Comparison of ENCODE assay signal across 8 cellular contexts in the genomic region with DNA sequence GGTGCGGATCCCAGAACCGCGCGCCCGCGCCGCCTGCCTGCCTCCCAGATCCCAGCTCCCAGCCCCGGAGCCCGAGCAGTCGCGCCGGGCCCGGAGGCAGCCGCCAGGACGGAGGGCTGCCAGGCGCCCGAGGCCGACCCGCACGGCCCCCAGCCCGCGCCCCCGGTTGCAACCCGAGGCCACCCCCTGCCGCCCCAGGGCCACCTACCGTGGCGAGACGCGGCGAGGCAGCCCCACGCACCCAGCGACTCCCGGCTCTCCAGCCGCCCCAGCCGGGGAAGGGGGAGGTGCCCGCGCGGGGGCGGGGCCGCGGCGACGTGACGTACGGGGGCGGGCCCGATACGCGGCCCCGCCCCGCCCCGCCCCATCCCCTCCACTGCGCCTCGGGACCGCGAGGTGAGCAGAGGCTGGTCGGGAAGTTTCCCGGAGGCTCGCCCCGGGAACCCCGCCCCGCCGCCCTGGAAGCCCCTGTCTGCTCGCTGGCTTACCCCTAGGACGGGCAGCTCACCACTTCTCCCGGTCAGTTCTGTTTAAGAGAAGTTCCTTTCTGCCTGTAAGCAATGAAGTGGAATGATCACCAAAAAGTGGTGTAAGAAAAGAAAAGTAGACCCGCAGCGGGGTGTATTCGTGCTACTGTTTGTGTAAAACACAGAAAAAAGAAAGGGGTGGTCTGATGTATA. TPM values are rescaled to one million over a fixed set of nuclear protein-coding genes. Genes with fewer than 3 reads are reported as not detected.
DNase-seq lines count a peak whose midpoint lies in the region; ATAC-seq, FAIRE-seq and TF ChIP-seq lines count a peak whose summit lies in the region.

A gene (minus strand): TSS at position 288 of the 680 bp plus-strand sequence. CDS start 48,502 bp downstream, outside the sequence.

- 23% methylated on average over 10 of the region's 69 CpGs; no CpG with 5 or more reads in 1 of the 2 experiments for WGBS in H1 (ENCODE audit: extremely low coverage in 1 of 2, insufficient coverage in 1 of 2, insufficient read length in 1 of 2, insufficient replicate concordance in 2 of 2, low coverage in 1 of 2, low lambda C conversion rate in 2 of 2, missing lambda C conversion rate in 1 of 2), 2 experiments
- WGBS in mesendoderm (ENCODE audit: extremely low coverage, insufficient coverage, low lambda C conversion rate), result no CpG with 5 or more reads among the region's 69 CpGs

- H3K56ac ChIP-seq in H1 (replicated peaks; ENCODE audit: insufficient read length, low read depth, low read length) (no peak within 1 kb of the TSS), mesendoderm (ENCODE audit: low read length) (peak within 1 kb of the TSS; percentile 93)

- H3K4me3 ChIP-seq in H1 (ENCODE audit: extremely low read depth in 1 of 4, insufficient read depth in 2 of 4, low read depth in 3 of 4, low read length in 4 of 4), result peak within 1 kb of the TSS; percentile 64 to 100 (median 70)
- H3K4me3 ChIP-seq in mesendoderm (ENCODE audit: low read length), result peak within 1 kb of the TSS; percentile 93

- peaks cover 4% of the 10 kb centered on the region; the same call in 1 of the 2 replicates for H3K79me1 ChIP-seq in H1 (ENCODE audit: low read depth, low read length)
- H3K79me1 ChIP-seq in mesendoderm (ENCODE audit: low read length), result peaks cover 5% of the 10 kb centered on the region

- H3K9ac ChIP-seq in H1 (replicated peaks in 1 of 4; ENCODE audit: extremely low read depth in 1 of 4, low read depth in 3 of 4, low read length in 3 of 4) (peak within 1 kb of the TSS; percentile 26 to 74 (median 53); a peak in 6 of 7 replicates), mesendoderm (ENCODE audit: low read length) (peak within 1 kb of the TSS; percentile 92)

- 0 out of 8 replicates have a peak, but pooled peaks cover 0 to 5% (median 0%) of the 10 kb centered on the region in 4 experiments for H3K36me3 ChIP-seq in H1 (ENCODE audit: control insufficient read depth in 2 of 4, insufficient read depth in 4 of 4, low read length in 3 of 4)
- no peaks in the 10 kb centered on the region for H3K36me3 ChIP-seq in mesendoderm (ENCODE audit: control insufficient read depth, insufficient read depth, low read length)

- H2BK120ac ChIP-seq in H1 (replicated peaks; ENCODE audit: low read depth, low read length) (peak within 1 kb of the TSS; percentile 33), mesendoderm (ENCODE audit: low read depth, low read length) (peak within 1 kb of the TSS; percentile 90)

- peak in 1 of 2 experiments; percentile 30; a peak in 1 of 3 replicates for TF ChIP-seq EP300 in H1 (IDR thresholded peaks at IDR 0.05; ENCODE audit: borderline replicate concordance in 1 of 2, low read depth in 2 of 2, low read length in 2 of 2)

- DNase-seq in A172 (ENCODE audit: low spot score) (peak; percentile 26), NCI-H774 (lab: John Stamatoyannopoulos, UW) (peak; percentile 13), H1 (ENCODE audit: low read depth in 1 of 2, low spot score in 2 of 2) (peak in 1 of 2 experiments; percentile 85), mesendoderm (peak; percentile 84)
- peak; percentile 50 to 60 for DNase-seq in activated CD8-positive, alpha-beta memory T cell treated with anti-CD3 and anti-CD28 coated beads for 4 hours (ENCODE audit: low read depth in 2 of 2)
- DNase-seq in stimulated activated CD8-positive, alpha-beta memory T cell treated with anti-CD3 and anti-CD28 coated beads, Interleukin-12 subunit alpha, Interleukin-12 subunit beta, amount 100 ng/mL, for 4 hours (ENCODE audit: low read depth), result peak; percentile 73

- FAIRE-seq in H1 (lab: Jason Lieb, UNC), result no peak

- H3K23ac ChIP-seq in H1 (ENCODE audit: insufficient read length) (no peak within 1 kb of the TSS), mesendoderm (ENCODE audit: low read length) (peak within 1 kb of the TSS; percentile 90)

- H2BK15ac ChIP-seq in H1 (ENCODE audit: low read length), result 0 out of 2 replicates have a peak within 1 kb of the TSS, but pooled peaks have one; percentile 61
- H2BK15ac ChIP-seq in mesendoderm (replicated peaks; ENCODE audit: low read depth), result no peak within 1 kb of the TSS

- no peaks in the 10 kb centered on the region for H3K9me3 ChIP-seq in H1 (ENCODE audit: insufficient read depth in 2 of 2, low read depth in 1 of 2, low read length in 1 of 2)

- peak within 1 kb of the TSS; percentile 51; the same call in 1 of the 2 replicates for H3K27ac ChIP-seq in H1 (ENCODE audit: low read depth, low read length)
- H3K27ac ChIP-seq in mesendoderm (ENCODE audit: low read depth, low read length), result peak within 1 kb of the TSS; percentile 1

- H4K91ac ChIP-seq in H1 (replicated peaks; ENCODE audit: insufficient read length, low read length), result peak within 1 kb of the TSS; percentile 70

- H2BK20ac ChIP-seq in H1 (ENCODE audit: low read length), result no peak within 1 kb of the TSS

- H2BK12ac ChIP-seq in H1 (ENCODE audit: low read depth, low read length), result 0 out of 2 replicates have a peak within 1 kb of the TSS, but pooled peaks have one; percentile 6

- H4K5ac ChIP-seq in H1 (ENCODE audit: insufficient read length, low read depth, low read length) (no peak within 1 kb of the TSS), mesendoderm (ENCODE audit: low read length) (no peak within 1 kb of the TSS)

- no peak within 1 kb of the TSS; the same call in 1 of the 2 replicates for H4K8ac ChIP-seq in H1 (ENCODE audit: extremely low read depth, insufficient read depth, low read length)
- no peak within 1 kb of the TSS for H4K8ac ChIP-seq in mesendoderm (ENCODE audit: low read depth, low read length)

- POLR2A ChIA-PET in H1 (lab: Charles Lee; ENCODE audit: partially characterized antibody), result interaction anchor here (0.6 to 2.2 kb wide), 7 partner anchors 10 to 315 kb away, joined by 3 to 9 read pairs (median 4); no protein-coding TSS in a partner anchor

- no peak for TF ChIP-seq CTCF in H1 (IDR thresholded peaks at IDR 0.05; ENCODE audit: control extremely low read depth in 1 of 3, insufficient read depth in 1 of 3, low read depth in 1 of 3, low read length in 3 of 3)

- H3K23me2 ChIP-seq in H1 (ENCODE audit: low read depth, low read length), result peaks cover 5% of the 10 kb centered on the region; the same call in 1 of the 2 replicates

- H2BK5ac ChIP-seq in H1 (ENCODE audit: low read depth, low read length) (peak within 1 kb of the TSS; percentile 69; the same call in 1 of the 2 replicates), mesendoderm (ENCODE audit: low read length) (peak within 1 kb of the TSS; percentile 61)

- no peak within 1 kb of the TSS for H3K4ac ChIP-seq in H1 (replicated peaks; ENCODE audit: insufficient read length, low read depth, low read length)
- H3K4ac ChIP-seq in mesendoderm (ENCODE audit: low read depth, low read length), result peak within 1 kb of the TSS; percentile 96

- CTCF ChIA-PET in H1 (lab: Charles Lee; ENCODE audit: partially characterized antibody), result interaction anchor here (0.8 to 1.4 kb wide), 3 partner anchors 13 to 89 kb away, joined by 3 to 4 read pairs (median 4); no protein-coding TSS in a partner anchor

- H3K27me3 ChIP-seq in H1 (replicated peaks in 1 of 4; ENCODE audit: control insufficient read depth in 3 of 4, extremely low read depth in 1 of 4, insufficient read depth in 3 of 4, low read length in 3 of 4) (no peaks in the 10 kb centered on the region), mesendoderm (ENCODE audit: insufficient read depth, low read length, poor library complexity) (no peaks in the 10 kb centered on the region)

- TF ChIP-seq POLR2A in H1 (IDR thresholded peaks at IDR 0.05; ENCODE audit: control extremely low read depth in 1 of 2, low read depth in 2 of 2, low read length in 2 of 2), result no peak; a peak in 1 of 3 replicates

- ATAC-seq in GM18519 (IDR thresholded peaks at IDR 0.05; ENCODE audit: low FRiP score, unreplicated experiment), result peak; percentile 34
- peak; percentile 69 for ATAC-seq in HG03103 (IDR thresholded peaks at IDR 0.05; ENCODE audit: low read depth, unreplicated experiment)

- peak in 1 of 2 experiments; percentile 3; a peak in 1 of 4 replicates for TF ChIP-seq RAD21 in H1 (IDR thresholded peaks at IDR 0.05 in 1 of 2, conservative IDR thresholded peaks at IDR 0.05 in 1 of 2; ENCODE audit: low read depth in 2 of 2, low read length in 2 of 2)

- H3K18ac ChIP-seq in H1 (ENCODE audit: extremely low read depth, low read length) (peak within 1 kb of the TSS; percentile 64), mesendoderm (ENCODE audit: low read length) (peak within 1 kb of the TSS; percentile 89)

- H3K14ac ChIP-seq in H1 (ENCODE audit: insufficient read length), result no peak within 1 kb of the TSS

- no peak within 1 kb of the TSS for H2AK5ac ChIP-seq in H1 (ENCODE audit: low read depth, low read length)
- no peak within 1 kb of the TSS for H2AK5ac ChIP-seq in mesendoderm (ENCODE audit: low read length)

- H3K4me1 ChIP-seq in H1 (replicated peaks in 1 of 4; ENCODE audit: control insufficient read depth in 3 of 4, insufficient read depth in 4 of 4, low read length in 3 of 4) (peaks cover 0 to 15% (median 4%) of the 10 kb centered on the region in 4 experiments; a peak in 6 of 7 replicates), mesendoderm (ENCODE audit: control insufficient read depth, low read depth, low read length) (peaks cover 6% of the 10 kb centered on the region)

- peaks cover 4 to 8% of the 10 kb centered on the region in 2 experiments for H4K20me1 ChIP-seq in H1 (replicated peaks in 1 of 2; ENCODE audit: control insufficient read depth in 1 of 2, insufficient read depth in 2 of 2, low read length in 2 of 2)

- H3K79me2 ChIP-seq in H1 (ENCODE audit: control insufficient read depth in 1 of 2, insufficient read depth in 2 of 2, low read length in 2 of 2), result peaks cover 10 to 46% of the 10 kb centered on the region in 2 experiments; a peak in 3 of 4 replicates
- peaks cover 45% of the 10 kb centered on the region for H3K79me2 ChIP-seq in mesendoderm (ENCODE audit: control insufficient read depth, insufficient read depth, low read length)

- H2AFZ ChIP-seq in H1 (ENCODE audit: low read length), result no peak within 1 kb of the TSS

- H3K4me2 ChIP-seq in H1 (ENCODE audit: insufficient read depth in 1 of 2, low read depth in 2 of 2, low read length in 2 of 2), result peak within 1 kb of the TSS; percentile 81 to 84
- H3K4me2 ChIP-seq in mesendoderm (ENCODE audit: low read length), result peak within 1 kb of the TSS; percentile 17

TF ChIP-seq in H1, 55 proteins besides CTCF, POLR2A, EP300 and RAD21 (continues in another document):
- peak; percentile 12 for TF ChIP-seq TAF7 (optimal IDR thresholded peaks at IDR 0.05; ENCODE audit: borderline replicate concordance, low read depth, low read length)
- no peak for TF ChIP-seq CHD2 (IDR thresholded peaks at IDR 0.05; ENCODE audit: low read length)

RNA-seq across cellular contexts. Expression of the gene that starts here (rescaled TPM):
- 5.5 and 9.5 TPM in 2 replicates for total RNA-seq in A172 (2014; rRNA removed; shearing (Covaris generic))
- total RNA-seq in H1 (2021; fragmentation: NEBNext Ultra II Directional; extraction: Animal tissue kit (Norgen Biotek cat#: 25700)), result 58.8 and 62.1 TPM in 2 replicates
- polyA plus RNA-seq in H1 (2011; rRNA removed), result 143 and 162 TPM in 2 replicates
- polyA plus RNA-seq in H1 (2011; cell fraction: cytosol; rRNA removed), result 134 TPM
- polyA plus RNA-seq in H1 (2011; cell fraction: nucleus; rRNA removed), result 139 TPM
- 52.5 to 56.1 TPM (median 54.1 TPM) in 4 replicates for polyA plus RNA-seq in H1 (2012, experiment 1 of 2)
- 69.0 TPM for polyA plus RNA-seq in H1 (2012, experiment 2 of 2)
- 93.0 TPM for polyA plus RNA-seq in H1 (2013, experiment 1 of 2)
- 95.7 TPM for polyA plus RNA-seq in H1 (2013, experiment 2 of 2)
- polyA minus RNA-seq in H1 (2011; rRNA and poly(A)+ RNA removed), result 80.0 and 85.9 TPM in 2 replicates
- polyA minus RNA-seq in H1 (2011; cell fraction: cytosol; rRNA and poly(A)+ RNA removed), result 59.8 TPM
- 63.8 TPM for polyA minus RNA-seq in H1 (2011; cell fraction: nucleus; rRNA and poly(A)+ RNA removed)
- 60.8 TPM for polyA plus RNA-seq in mesendoderm (2013, experiment 1 of 2)
- 59.3 TPM for polyA plus RNA-seq in mesendoderm (2013, experiment 2 of 2)
